In genomic region chr3:119508172-119508845, GRCh38 we compare ENCODE assay signal across 11 cellular contexts. TPM values are rescaled to one million over a fixed set of nuclear protein-coding genes. Genes with fewer than 3 reads are reported as not detected.
DNase-seq lines count a peak whose midpoint lies in the region; ATAC-seq and TF ChIP-seq lines count a peak whose summit lies in the region.
"Had no signal": no experiment of that assay in that cellular context is flagged by ENCODE, and none has a peak within 500 bp of the region (broad histone marks: within the 10 kb centered on the region; RNA-seq: fewer than 3 reads in every experiment).

No MANE protein-coding gene starts in this region.

- H3K4me1 ChIP-seq in mucosa of descending colon (ENCODE audit: low read depth) (no peaks in the 10 kb centered on the region), ascending aorta (no peaks in the 10 kb centered on the region)

- no peaks in the 10 kb centered on the region for H3K9me3 ChIP-seq in mucosa of descending colon
- no peaks in the 10 kb centered on the region for H3K9me3 ChIP-seq in ascending aorta

- TF ChIP-seq CTCF in epithelial cell of esophagus (IDR thresholded peaks at IDR 0.05; ENCODE audit: insufficient read depth, low read depth, low read length, missing control alignments) (no peak), mucosa of descending colon (IDR thresholded peaks at IDR 0.05) (no peak), ascending aorta (IDR thresholded peaks at IDR 0.05) (no peak)

- no peak overlapping the region for H3K27ac ChIP-seq in ascending aorta

- DNase-seq in Kasumi-1 (lab: John Stamatoyannopoulos, UW) = peak; percentile 16 to 29
- peak; percentile 15 for DNase-seq in epithelial cell of esophagus (ENCODE audit: low read depth)
- no peak for DNase-seq in mucosa of descending colon
- no peak for DNase-seq in ascending aorta (ENCODE audit: low spot score in 2 of 2)
- no peak for DNase-seq in AG08395 (ENCODE audit: low spot score)
- DNase-seq: naive B cell, NCI-H446 treated with DMSO at 0.1 percent for 48 hours, T-helper 17 cell had no signal

- H3K36me3 ChIP-seq in mucosa of descending colon (ENCODE audit: low read depth) (no peaks in the 10 kb centered on the region), ascending aorta (peaks cover 24 to 42% of the 10 kb centered on the region in 2 donors)

- H3K4me3 ChIP-seq in epithelial cell of esophagus (ENCODE audit: low read length) (no peak overlapping the region), mucosa of descending colon (no peak overlapping the region), ascending aorta (no peak overlapping the region)

- intact Hi-C loops in mucosa of descending colon (cut with DNase I, micrococcal nuclease) (no loop called here), ascending aorta (cut with DNase I) (no loop called here)

- H3K27me3 ChIP-seq in ascending aorta = no peaks in the 10 kb centered on the region

- peak; percentile 55 for ATAC-seq in GM18520 (IDR thresholded peaks at IDR 0.05; ENCODE audit: unreplicated experiment)
- ATAC-seq in GM21447 (IDR thresholded peaks at IDR 0.05; ENCODE audit: unreplicated experiment) = peak; percentile 67
- ATAC-seq in mucosa of descending colon = no peak
- ATAC-seq: T-helper 17 cell had no signal

RNA-seq across cellular contexts. Expression of gene TIMMDC1, which starts 10.0 kb away (rescaled TPM):
- 100 to 1,000 TPM in 1 of 3 donors, 10 to 100 TPM in 2; 93.4 to 107 (median 95.3) TPM for total RNA-seq in mucosa of descending colon
- total RNA-seq in ascending aorta = 31.1 TPM

RNA-seq across cellular contexts. Expression of gene POGLUT1, which starts 39.5 kb away (rescaled TPM):
- total RNA-seq in mucosa of descending colon (10 to 100 TPM; 11.9 to 19.8 (median 18.6) TPM), ascending aorta (30.3 TPM)

RNA-seq across cellular contexts. Expression of gene TMEM39A, which starts 44.9 kb away (rescaled TPM):
- 10 to 100 TPM; 24.0 to 32.2 (median 26.5) TPM for total RNA-seq in mucosa of descending colon
- 115 TPM for total RNA-seq in ascending aorta

RNA-seq across cellular contexts. Expression of gene CD80, which starts 51.1 kb away (rescaled TPM):
- total RNA-seq in mucosa of descending colon = 1 to 10 TPM in 1 of 3 donors, under 1 TPM in 2; 0.41 to 1.0 (median 0.58) TPM
- total RNA-seq in ascending aorta = 3.2 TPM
- total RNA-seq: HT1080 had no signal

Comparison
In these comparisons a context has a peak if more than half of its experiments do, and no peak if none do; other contexts are left out.
1. DNase-seq: peak in Kasumi-1 (2 of 2) and epithelial cell of esophagus (single experiment); none in mucosa of descending colon (0 of 3), ascending aorta (0 of 2) and AG08395 (single experiment).